In the genomic region with DNA sequence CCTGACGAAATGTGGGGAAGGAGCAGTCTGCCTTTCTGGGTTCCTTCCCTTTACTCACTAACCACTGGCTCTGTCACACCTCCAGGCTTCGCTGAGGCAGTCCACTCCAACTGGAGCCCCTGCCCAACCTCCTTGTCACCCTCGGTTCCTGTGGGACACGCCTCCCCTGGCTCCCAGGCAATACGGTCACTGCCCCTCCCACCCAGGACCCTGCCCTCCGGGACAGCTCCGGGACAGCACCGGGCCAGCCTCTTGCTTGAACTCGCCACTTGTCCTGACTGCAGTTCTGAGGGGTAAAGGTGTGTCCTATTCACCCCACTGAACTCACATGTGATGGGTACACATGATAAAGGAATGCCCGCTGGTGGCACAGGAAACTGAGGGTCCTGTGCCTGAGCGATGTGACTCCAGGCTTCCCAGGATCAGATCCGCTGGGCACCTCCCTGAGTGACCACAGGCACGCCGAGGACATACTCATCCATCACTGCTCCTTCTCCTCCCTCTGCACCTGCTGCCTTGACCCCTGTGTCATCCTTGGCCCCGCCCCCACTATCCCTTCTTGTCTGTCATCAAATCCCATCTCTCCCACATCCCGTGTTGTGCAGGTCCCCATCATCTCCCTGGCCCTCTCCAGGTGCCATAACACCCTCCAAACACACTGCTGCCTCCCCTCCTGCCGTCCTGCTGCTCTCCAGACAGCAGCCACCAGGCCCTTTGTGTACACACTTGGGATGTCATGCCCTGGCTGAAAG, we compare ENCODE assay signal across 1 cellular context.
TF ChIP-seq lines count a peak whose summit lies in the region.

No MANE protein-coding gene starts in this region.

TF ChIP-seq in A549, 52 proteins besides CTCF, POLR2A, EP300 and RAD21 (continued from another document):
- TF ChIP-seq USF2 (IDR thresholded peaks at IDR 0.05): no peak
- no peak for TF ChIP-seq PHF8 (IDR thresholded peaks at IDR 0.05; ENCODE audit: borderline replicate concordance, low read depth)
- TF ChIP-seq TFCP2L1 (CRISPR knock-in tag; IDR thresholded peaks at IDR 0.05): no peak
- TF ChIP-seq RCOR1 (IDR thresholded peaks at IDR 0.05; ENCODE audit: low read depth, low read length): no peak
- no peak for TF ChIP-seq JUN (IDR thresholded peaks at IDR 0.05)
- TF ChIP-seq SREBF2 (IDR thresholded peaks at IDR 0.05): no peak
- TF ChIP-seq, protein P1, sequence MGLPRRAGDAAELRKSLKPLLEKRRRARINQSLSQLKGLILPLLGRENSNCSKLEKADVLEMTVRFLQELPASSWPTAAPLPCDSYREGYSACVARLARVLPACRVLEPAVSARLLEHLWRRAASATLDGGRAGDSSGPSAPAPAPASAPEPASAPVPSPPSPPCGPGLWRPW (IDR thresholded peaks at IDR 0.05): no peak
- no peak for TF ChIP-seq CBX8 (IDR thresholded peaks at IDR 0.05)
- TF ChIP-seq NFE2L2 (conservative IDR thresholded peaks at IDR 0.05; ENCODE audit: low read length): no peak
- no peak for TF ChIP-seq E2F6 (IDR thresholded peaks at IDR 0.05; ENCODE audit: borderline replicate concordance, low read depth)
- no peak for TF ChIP-seq HOXA7 (CRISPR knock-in tag; IDR thresholded peaks at IDR 0.05)
- TF ChIP-seq RARB (CRISPR knock-in tag; IDR thresholded peaks at IDR 0.05): no peak
- no peak for TF ChIP-seq ZC3H11A (IDR thresholded peaks at IDR 0.05)
- TF ChIP-seq, protein P2, sequence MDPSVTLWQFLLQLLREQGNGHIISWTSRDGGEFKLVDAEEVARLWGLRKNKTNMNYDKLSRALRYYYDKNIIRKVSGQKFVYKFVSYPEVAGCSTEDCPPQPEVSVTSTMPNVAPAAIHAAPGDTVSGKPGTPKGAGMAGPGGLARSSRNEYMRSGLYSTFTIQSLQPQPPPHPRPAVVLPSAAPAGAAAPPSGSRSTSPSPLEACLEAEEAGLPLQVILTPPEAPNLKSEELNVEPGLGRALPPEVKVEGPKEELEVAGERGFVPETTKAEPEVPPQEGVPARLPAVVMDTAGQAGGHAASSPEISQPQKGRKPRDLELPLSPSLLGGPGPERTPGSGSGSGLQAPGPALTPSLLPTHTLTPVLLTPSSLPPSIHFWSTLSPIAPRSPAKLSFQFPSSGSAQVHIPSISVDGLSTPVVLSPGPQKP (IDR thresholded peaks at IDR 0.05; ENCODE audit: low read depth, low read length): no peak
- TF ChIP-seq CBX2 (IDR thresholded peaks at IDR 0.05; ENCODE audit: borderline replicate concordance, low read depth): no peak
- TF ChIP-seq JUNB (IDR thresholded peaks at IDR 0.05): no peak
- TF ChIP-seq, protein P3, sequence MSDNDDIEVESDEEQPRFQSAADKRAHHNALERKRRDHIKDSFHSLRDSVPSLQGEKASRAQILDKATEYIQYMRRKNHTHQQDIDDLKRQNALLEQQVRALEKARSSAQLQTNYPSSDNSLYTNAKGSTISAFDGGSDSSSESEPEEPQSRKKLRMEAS (IDR thresholded peaks at IDR 0.05): no peak
